1 cellular context compared by ENCODE assay signal in genomic region chr19:646798-647565, GRCh38.
TF ChIP-seq lines count a peak whose summit lies in the region.

No MANE protein-coding gene starts in this region.

TF ChIP-seq in IMR-90, 13 proteins besides CTCF, POLR2A, EP300 and RAD21:
- TF ChIP-seq MAFK (IDR thresholded peaks at IDR 0.05; ENCODE audit: low read depth, low read length) (no peak), BHLHE40 (IDR thresholded peaks at IDR 0.05; ENCODE audit: low read depth, low read length) (no peak), CEBPB (IDR thresholded peaks at IDR 0.05; ENCODE audit: low read depth, low read length) (no peak), SMC3 (IDR thresholded peaks at IDR 0.05; ENCODE audit: low read depth, low read length) (no peak), NFE2L2 (IDR thresholded peaks at IDR 0.05; ENCODE audit: low read depth, low read length) (no peak), CHD1 (IDR thresholded peaks at IDR 0.05; ENCODE audit: low read depth, low read length) (no peak), RFX5 (IDR thresholded peaks at IDR 0.05; ENCODE audit: low read depth, low read length) (no peak), MXI1 (IDR thresholded peaks at IDR 0.05; ENCODE audit: borderline replicate concordance, low read depth, low read length) (no peak), RCOR1 (IDR thresholded peaks at IDR 0.05; ENCODE audit: insufficient replicate concordance, low read length) (no peak), MAZ (IDR thresholded peaks at IDR 0.05; ENCODE audit: borderline replicate concordance, low read depth, low read length) (no peak), FOS (IDR thresholded peaks at IDR 0.05; ENCODE audit: low read depth, low read length) (no peak)
- TF ChIP-seq, protein P1, sequence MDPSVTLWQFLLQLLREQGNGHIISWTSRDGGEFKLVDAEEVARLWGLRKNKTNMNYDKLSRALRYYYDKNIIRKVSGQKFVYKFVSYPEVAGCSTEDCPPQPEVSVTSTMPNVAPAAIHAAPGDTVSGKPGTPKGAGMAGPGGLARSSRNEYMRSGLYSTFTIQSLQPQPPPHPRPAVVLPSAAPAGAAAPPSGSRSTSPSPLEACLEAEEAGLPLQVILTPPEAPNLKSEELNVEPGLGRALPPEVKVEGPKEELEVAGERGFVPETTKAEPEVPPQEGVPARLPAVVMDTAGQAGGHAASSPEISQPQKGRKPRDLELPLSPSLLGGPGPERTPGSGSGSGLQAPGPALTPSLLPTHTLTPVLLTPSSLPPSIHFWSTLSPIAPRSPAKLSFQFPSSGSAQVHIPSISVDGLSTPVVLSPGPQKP (IDR thresholded peaks at IDR 0.05; ENCODE audit: borderline replicate concordance, low read depth, low read length) = no peak
- TF ChIP-seq, protein P2, sequence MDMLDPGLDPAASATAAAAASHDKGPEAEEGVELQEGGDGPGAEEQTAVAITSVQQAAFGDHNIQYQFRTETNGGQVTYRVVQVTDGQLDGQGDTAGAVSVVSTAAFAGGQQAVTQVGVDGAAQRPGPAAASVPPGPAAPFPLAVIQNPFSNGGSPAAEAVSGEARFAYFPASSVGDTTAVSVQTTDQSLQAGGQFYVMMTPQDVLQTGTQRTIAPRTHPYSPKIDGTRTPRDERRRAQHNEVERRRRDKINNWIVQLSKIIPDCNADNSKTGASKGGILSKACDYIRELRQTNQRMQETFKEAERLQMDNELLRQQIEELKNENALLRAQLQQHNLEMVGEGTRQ (IDR thresholded peaks at IDR 0.05; ENCODE audit: low read depth, low read length) = no peak
